In the genomic region with DNA sequence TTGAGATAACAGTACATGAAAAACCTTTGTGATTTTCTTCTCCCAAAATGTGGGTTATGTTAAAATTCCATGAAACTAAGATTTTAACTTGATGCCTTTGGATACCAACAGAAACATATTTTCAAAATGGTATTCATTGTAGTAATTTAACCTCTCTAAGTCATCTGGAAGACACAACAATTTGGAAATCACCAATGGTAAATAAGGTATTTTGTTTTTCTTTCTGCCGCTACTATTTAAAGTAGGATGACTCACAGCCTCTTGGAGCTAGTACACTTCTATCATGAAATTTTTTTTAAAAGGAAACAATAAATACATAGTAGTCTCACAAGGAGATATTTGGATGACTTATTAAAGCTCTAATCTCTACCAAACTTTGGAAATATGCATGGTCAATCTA, we compare ENCODE assay signal across 22 cellular contexts.
DNase-seq lines count a peak whose midpoint lies in the region; ATAC-seq, FAIRE-seq and TF ChIP-seq lines count a peak whose summit lies in the region.
"Had no signal": no experiment of that assay in that cellular context is flagged by ENCODE, and none has a peak within 500 bp of the region (broad histone marks: within the 10 kb centered on the region; RNA-seq: fewer than 3 reads in every experiment).

No MANE protein-coding gene starts in this region.

- H3K4me1 ChIP-seq in pancreas: no peaks in the 10 kb centered on the region
- H3K4me1 ChIP-seq in CD8-positive, alpha-beta memory T cell (ENCODE audit: insufficient read depth, low read length): no peaks in the 10 kb centered on the region
- H3K4me1 ChIP-seq: body of pancreas, gastrocnemius medialis, parathyroid adenoma, thyroid gland had no signal

- peak; percentile 9 for FAIRE-seq in pancreas (lab: Jason Lieb, UNC)
- FAIRE-seq: small intestine had no signal

- no peaks in the 10 kb centered on the region for H3K36me3 Mint-ChIP-seq in CD8-positive, alpha-beta memory T cell
- H3K36me3 Mint-ChIP-seq in activated CD8-positive, alpha-beta memory T cell treated with anti-CD3 and anti-CD28 coated beads, Interleukin-2, amount 10 ng/mL, durations not matched to agents 7 days and 5 days: no peaks in the 10 kb centered on the region
- H3K36me3 Mint-ChIP-seq: stimulated activated effector memory CD8-positive, alpha-beta T cell treated with anti-CD3 and anti-CD28 coated beads, Interleukin-12 subunit alpha, Interleukin-12 subunit beta, amount 100 ng/mL, for 72 hours had no signal

- H3K4me3 ChIP-seq in choroid plexus epithelial cell (ENCODE audit: low read depth, low read length) (no peak overlapping the region), pancreas (no peak overlapping the region)
- H3K4me3 ChIP-seq in CD8-positive, alpha-beta memory T cell (ENCODE audit: low read length): no peak overlapping the region
- H3K4me3 ChIP-seq: body of pancreas, gastrocnemius medialis, thyroid gland had no signal

- CTCF ChIA-PET in CD8-positive, alpha-beta memory T cell (lab: Charles Lee): no interaction called here
- CTCF ChIA-PET in activated CD8-positive, alpha-beta memory T cell treated with anti-CD3 and anti-CD28 coated beads, Interleukin-2, amount 10 ng/mL, durations not matched to agents 7 days and 5 days (lab: Charles Lee): no interaction called here

- no peaks in the 10 kb centered on the region for H3K9me3 ChIP-seq in pancreas
- H3K9me3 ChIP-seq in CD8-positive, alpha-beta memory T cell (ENCODE audit: low read length): no peaks in the 10 kb centered on the region
- H3K9me3 ChIP-seq: body of pancreas, gastrocnemius medialis, thyroid gland had no signal

- WGBS in pancreas, 2 donors: 67 to 90% methylated on average over 1 of the region's 1 CpG

- ATAC-seq in pancreas: no peak
- no peak for ATAC-seq in activated CD8-positive, alpha-beta memory T cell treated with anti-CD3 and anti-CD28 coated beads, Interleukin-2, amount 10 ng/mL, durations not matched to agents 7 days and 5 days
- ATAC-seq: activated CD4-positive, CD25-positive, alpha-beta regulatory T cell treated with anti-CD3 and anti-CD28 coated beads, Interleukin-2, amount 50 U/mL, for 24 hours; body of pancreas; gastrocnemius medialis; stimulated activated effector memory CD8-positive, alpha-beta T cell treated with anti-CD3 and anti-CD28 coated beads, Interleukin-12 subunit alpha, Interleukin-12 subunit beta, amount 100 ng/mL, for 72 hours; T-helper 17 cell had no signal

- POLR2A ChIA-PET in CD8-positive, alpha-beta memory T cell (lab: Charles Lee): no interaction called here

- H3K27ac Mint-ChIP-seq in CD8-positive, alpha-beta memory T cell: no peak overlapping the region
- no peak overlapping the region for H3K27ac Mint-ChIP-seq in activated CD8-positive, alpha-beta memory T cell treated with anti-CD3 and anti-CD28 coated beads, Interleukin-2, amount 10 ng/mL, durations not matched to agents 7 days and 5 days
- H3K27ac Mint-ChIP-seq: naive B cell; stimulated activated effector memory CD8-positive, alpha-beta T cell treated with anti-CD3 and anti-CD28 coated beads, Interleukin-12 subunit alpha, Interleukin-12 subunit beta, amount 100 ng/mL, for 72 hours; T-helper 17 cell had no signal

- no peaks in the 10 kb centered on the region for H3K27me3 ChIP-seq in pancreas
- no peaks in the 10 kb centered on the region for H3K27me3 ChIP-seq in CD8-positive, alpha-beta memory T cell (ENCODE audit: insufficient read depth, low read length, poor library complexity, severe bottlenecking)
- H3K27me3 ChIP-seq: body of pancreas, gastrocnemius medialis, thyroid gland had no signal

- peaks cover 0 to 3% of the 10 kb centered on the region in 2 donors for H3K27me3 Mint-ChIP-seq in CD8-positive, alpha-beta memory T cell
- H3K27me3 Mint-ChIP-seq in activated CD8-positive, alpha-beta memory T cell treated with anti-CD3 and anti-CD28 coated beads, Interleukin-2, amount 10 ng/mL, durations not matched to agents 7 days and 5 days: no peaks in the 10 kb centered on the region
- H3K27me3 Mint-ChIP-seq: naive B cell, T-helper 17 cell had no signal

- H3K27ac ChIP-seq in pancreas: no peak overlapping the region
- H3K27ac ChIP-seq in CD8-positive, alpha-beta memory T cell (ENCODE audit: low read depth, low read length): no peak overlapping the region
- H3K27ac ChIP-seq: body of pancreas, gastrocnemius medialis, KMS-11, parathyroid adenoma, RWPE1, thyroid gland had no signal

- intact Hi-C loops in pancreas (cut with DNase I): no loop called here

- peaks cover 3 to 17% (median 8%) of the 10 kb centered on the region in 5 donors for H3K9me3 Mint-ChIP-seq in CD8-positive, alpha-beta memory T cell
- no peaks in the 10 kb centered on the region for H3K9me3 Mint-ChIP-seq in activated CD8-positive, alpha-beta memory T cell treated with anti-CD3 and anti-CD28 coated beads, Interleukin-2, amount 10 ng/mL, durations not matched to agents 7 days and 5 days (ENCODE audit: low read depth)

- H3K4me1 Mint-ChIP-seq in CD8-positive, alpha-beta memory T cell: no peaks in the 10 kb centered on the region
- no peaks in the 10 kb centered on the region for H3K4me1 Mint-ChIP-seq in activated CD8-positive, alpha-beta memory T cell treated with anti-CD3 and anti-CD28 coated beads, Interleukin-2, amount 10 ng/mL, durations not matched to agents 7 days and 5 days
- H3K4me1 Mint-ChIP-seq: naive B cell; stimulated activated effector memory CD8-positive, alpha-beta T cell treated with anti-CD3 and anti-CD28 coated beads, Interleukin-12 subunit alpha, Interleukin-12 subunit beta, amount 100 ng/mL, for 72 hours; T-helper 17 cell had no signal

- H3K4me3 Mint-ChIP-seq in CD8-positive, alpha-beta memory T cell: no peak overlapping the region
- H3K4me3 Mint-ChIP-seq in activated CD8-positive, alpha-beta memory T cell treated with anti-CD3 and anti-CD28 coated beads, Interleukin-2, amount 10 ng/mL, durations not matched to agents 7 days and 5 days: no peak overlapping the region
- H3K4me3 Mint-ChIP-seq: naive B cell; stimulated activated effector memory CD8-positive, alpha-beta T cell treated with anti-CD3 and anti-CD28 coated beads, Interleukin-12 subunit alpha, Interleukin-12 subunit beta, amount 100 ng/mL, for 72 hours; T-helper 17 cell had no signal

- no peak for TF ChIP-seq CTCF in choroid plexus epithelial cell (conservative IDR thresholded peaks at IDR 0.05; ENCODE audit: low read depth, low read length)
- TF ChIP-seq CTCF in pancreas (IDR thresholded peaks at IDR 0.05): no peak

- H3K36me3 ChIP-seq in pancreas: no peaks in the 10 kb centered on the region
- no peaks in the 10 kb centered on the region for H3K36me3 ChIP-seq in CD8-positive, alpha-beta memory T cell (ENCODE audit: insufficient read depth, low read length)
- H3K36me3 ChIP-seq: gastrocnemius medialis, thyroid gland had no signal

- DNase-seq in DMS53 (lab: John Stamatoyannopoulos, UW) (peak; percentile 25), LHCN-M2 (ENCODE audit: low read depth) (peak; percentile 78), choroid plexus epithelial cell (ENCODE audit: low read depth) (peak; percentile 67), pancreas (no peak), SKM-1 treated with dmso at 0.1 percent for 144 hours (lab: John Stamatoyannopoulos, UW; ENCODE audit: unreplicated experiment) (no peak)
- DNase-seq in CD8-positive, alpha-beta memory T cell: no peak
- no peak for DNase-seq in activated naive CD4-positive, alpha-beta T cell treated with Interleukin-2 at 50 U/mL for 16 hours
- no peak for DNase-seq in activated CD8-positive, alpha-beta memory T cell treated with anti-CD3 and anti-CD28 coated beads, Interleukin-2, amount 10 ng/mL, durations not matched to agents 7 days and 5 days
- DNase-seq: activated gamma-delta T cell, body of pancreas, C1 segment of cervical spinal cord, gastrocnemius medialis, naive B cell, NCI-H1417 treated with DMSO at 0.1 percent for 48 hours, small intestine, T-helper 17 cell, thyroid gland had no signal

Comparison
In these comparisons a context has a peak if more than half of its experiments do, and no peak if none do; other contexts are left out.
1. DNase-seq: peak in DMS53 (single experiment), LHCN-M2 (single experiment) and choroid plexus epithelial cell (single experiment); none in pancreas (0 of 6), SKM-1 treated with dmso at 0.1 percent for 144 hours (single experiment), CD8-positive, alpha-beta memory T cell (0 of 5), activated naive CD4-positive, alpha-beta T cell treated with Interleukin-2 at 50 U/mL for 16 hours (single experiment) and activated CD8-positive, alpha-beta memory T cell treated with anti-CD3 and anti-CD28 coated beads, Interleukin-2, amount 10 ng/mL, durations not matched to agents 7 days and 5 days (single experiment).